In the genomic region with DNA sequence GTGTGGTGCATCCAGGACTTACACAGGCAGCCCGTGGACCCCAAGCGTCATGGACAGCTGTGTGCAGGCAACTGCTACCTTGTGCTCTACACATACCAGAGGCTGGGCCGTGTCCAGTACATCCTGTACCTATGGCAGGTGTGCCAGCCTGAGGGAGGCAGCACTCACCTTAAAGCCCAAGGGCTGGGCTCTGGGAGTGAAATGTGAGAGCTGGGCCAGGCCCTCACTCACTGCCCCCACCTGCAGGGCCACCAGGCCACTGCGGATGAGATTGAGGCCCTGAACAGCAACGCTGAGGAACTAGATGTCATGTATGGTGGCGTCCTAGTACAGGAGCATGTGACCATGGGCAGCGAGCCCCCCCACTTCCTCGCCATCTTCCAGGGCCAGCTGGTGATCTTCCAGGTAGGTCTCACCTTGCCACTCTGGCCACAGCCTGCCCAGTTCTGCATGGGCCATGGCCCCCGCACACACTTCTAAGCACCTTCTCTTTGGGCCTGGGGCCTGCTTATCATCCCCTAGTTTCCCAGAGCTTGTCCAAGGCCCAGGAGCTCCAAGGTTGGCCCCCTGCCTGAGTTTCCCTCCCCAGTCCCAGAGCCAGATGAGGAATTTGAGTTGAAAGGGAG, we compare ENCODE assay signal across 11 cellular contexts. TPM values are rescaled to one million over a fixed set of nuclear protein-coding genes. Genes with fewer than 3 reads are reported as not detected.
DNase-seq lines count a peak whose midpoint lies in the region; ATAC-seq and TF ChIP-seq lines count a peak whose summit lies in the region.
"Had no signal": no experiment of that assay in that cellular context is flagged by ENCODE, and none has a peak within 500 bp of the region (broad histone marks: within the 10 kb centered on the region; RNA-seq: fewer than 3 reads in every experiment).

No MANE protein-coding gene starts in this region.

- no peak overlapping the region for H3K27ac ChIP-seq in WERI-Rb-1
- H3K27ac ChIP-seq in lower lobe of right lung = no peak overlapping the region
- H3K27ac ChIP-seq: psoas muscle had no signal

- intact Hi-C loops in lower lobe of right lung (cut with DNase I) = no loop called here

- H3K36me3 ChIP-seq in WERI-Rb-1 = no peaks in the 10 kb centered on the region; the same call in 1 of the 2 replicates
- peaks cover 24% of the 10 kb centered on the region for H3K36me3 ChIP-seq in lower lobe of right lung

- H3K27me3 ChIP-seq in WERI-Rb-1 (ENCODE audit: insufficient read depth, low read depth, severe bottlenecking) = no peaks in the 10 kb centered on the region
- H3K27me3 ChIP-seq in lower lobe of right lung (ENCODE audit: low read depth) = no peaks in the 10 kb centered on the region

- H3K4me3 ChIP-seq in GM12875 (ENCODE audit: low read depth, low read length) = no peak overlapping the region
- H3K4me3 ChIP-seq in WERI-Rb-1 (ENCODE audit: low read depth, low read length) = no peak overlapping the region
- no peak overlapping the region for H3K4me3 ChIP-seq in lower lobe of right lung
- H3K4me3 ChIP-seq: psoas muscle had no signal

- no peak for ATAC-seq in lower lobe of right lung
- no peak for ATAC-seq in HG02884 (IDR thresholded peaks at IDR 0.05; ENCODE audit: unreplicated experiment)
- ATAC-seq in HG02970 (IDR thresholded peaks at IDR 0.05; ENCODE audit: low FRiP score, unreplicated experiment) = no peak
- ATAC-seq: activated naive CD4-positive, alpha-beta T cell treated with anti-CD3 and anti-CD28 coated beads, Interleukin-2, amount 50 U/mL, for 72 hours; left lobe of liver; psoas muscle had no signal

- TF ChIP-seq CTCF in GM12875 (IDR thresholded peaks at IDR 0.05; ENCODE audit: borderline replicate concordance, insufficient read depth, low read depth, low read length) = peak; percentile 28; the same call in 1 of the 2 replicates
- TF ChIP-seq CTCF in WERI-Rb-1 (IDR thresholded peaks at IDR 0.05; ENCODE audit: low read depth, low read length) = peak; percentile 56
- peak; percentile 8 for TF ChIP-seq CTCF in lower lobe of right lung (IDR thresholded peaks at IDR 0.05)

- DNase-seq in COLO668 (lab: John Stamatoyannopoulos, UW; ENCODE audit: unreplicated experiment) = peak; percentile 39
- peak; percentile 25 for DNase-seq in WERI-Rb-1
- DNase-seq in lower lobe of right lung = no peak
- no peak for DNase-seq in NCI-H1694 treated with DMSO at 0.1 percent for 48 hours (lab: John Stamatoyannopoulos, UW)
- no peak for DNase-seq in NCI-H2081 treated with DMSO at 0.1 percent for 48 hours (lab: John Stamatoyannopoulos, UW)

- H3K9me3 ChIP-seq in WERI-Rb-1 (ENCODE audit: severe bottlenecking) (no peaks in the 10 kb centered on the region), lower lobe of right lung (no peaks in the 10 kb centered on the region)
- H3K9me3 ChIP-seq: psoas muscle had no signal

- peaks cover 35% of the 10 kb centered on the region for H3K4me1 ChIP-seq in lower lobe of right lung

RNA-seq across cellular contexts. Expression of a gene that starts 11.0 kb away (rescaled TPM):
- total RNA-seq in lower lobe of right lung = 12.5 TPM

RNA-seq across cellular contexts. Expression of a gene that starts 27.9 kb away (rescaled TPM):
- 30.1 TPM for total RNA-seq in lower lobe of right lung

RNA-seq across cellular contexts. Expression of a gene that starts 37.4 kb away (rescaled TPM):
- total RNA-seq in lower lobe of right lung = 15.0 TPM

Comparison
In these comparisons a context has a peak if more than half of its experiments do, and no peak if none do; other contexts are left out.
1. DNase-seq: peak in COLO668 (single experiment) and WERI-Rb-1 (single experiment); none in lower lobe of right lung (single experiment), NCI-H1694 treated with DMSO at 0.1 percent for 48 hours (single experiment) and NCI-H2081 treated with DMSO at 0.1 percent for 48 hours (single experiment).
2. Peak in every context shown above with its lines, with median percentiles within 50 percentile points of each other: CTCF ChIP-seq.